1 cellular context compared by ENCODE assay signal in genomic region chr9:129888085-129888808, GRCh38.
TF ChIP-seq lines count a peak whose summit lies in the region.

No MANE protein-coding gene starts in this region.

TF ChIP-seq in IMR-90, 13 proteins besides CTCF, POLR2A, EP300 and RAD21:
- TF ChIP-seq BHLHE40 (IDR thresholded peaks at IDR 0.05; ENCODE audit: low read depth, low read length) = no peak
- no peak for TF ChIP-seq NFE2L2 (IDR thresholded peaks at IDR 0.05; ENCODE audit: low read depth, low read length)
- no peak for TF ChIP-seq MAZ (IDR thresholded peaks at IDR 0.05; ENCODE audit: borderline replicate concordance, low read depth, low read length)
- no peak for TF ChIP-seq MXI1 (IDR thresholded peaks at IDR 0.05; ENCODE audit: borderline replicate concordance, low read depth, low read length)
- no peak for TF ChIP-seq CEBPB (IDR thresholded peaks at IDR 0.05; ENCODE audit: low read depth, low read length)
- TF ChIP-seq FOS (IDR thresholded peaks at IDR 0.05; ENCODE audit: low read depth, low read length) = no peak
- no peak for TF ChIP-seq SMC3 (IDR thresholded peaks at IDR 0.05; ENCODE audit: low read depth, low read length)
- TF ChIP-seq CHD1 (IDR thresholded peaks at IDR 0.05; ENCODE audit: low read depth, low read length) = no peak
- TF ChIP-seq RFX5 (IDR thresholded peaks at IDR 0.05; ENCODE audit: low read depth, low read length) = no peak
- no peak for TF ChIP-seq ELK1 (IDR thresholded peaks at IDR 0.05; ENCODE audit: borderline replicate concordance, low read depth, low read length)
- no peak for TF ChIP-seq RCOR1 (IDR thresholded peaks at IDR 0.05; ENCODE audit: insufficient replicate concordance, low read length)
- no peak for TF ChIP-seq USF2 (IDR thresholded peaks at IDR 0.05; ENCODE audit: low read depth, low read length)
